26 cellular contexts compared by ENCODE assay signal in genomic region chr2:74706741-74707140, GRCh38. TPM values are rescaled to one million over a fixed set of nuclear protein-coding genes. Genes with fewer than 3 reads are reported as not detected.
DNase-seq lines count a peak whose midpoint lies in the region; ATAC-seq, FAIRE-seq and TF ChIP-seq lines count a peak whose summit lies in the region.
"Had no signal": no experiment of that assay in that cellular context is flagged by ENCODE, and none has a peak within 500 bp of the region (broad histone marks: within the 10 kb centered on the region; RNA-seq: fewer than 3 reads in every experiment).

No MANE protein-coding gene starts in this region.

- TF ChIP-seq CTCF in mucosa of descending colon (IDR thresholded peaks at IDR 0.05): no peak
- no peak for TF ChIP-seq CTCF in progenitor cell of endocrine pancreas (IDR thresholded peaks at IDR 0.05; ENCODE audit: unreplicated experiment)

- no peaks in the 10 kb centered on the region for H3K9me3 Mint-ChIP-seq in progenitor cell of endocrine pancreas (ENCODE audit: low read depth)
- H3K9me3 Mint-ChIP-seq: CD4-positive, alpha-beta T cell; CD8-positive, alpha-beta memory T cell; HFFc6 had no signal

- no peaks in the 10 kb centered on the region for H3K36me3 ChIP-seq in mucosa of descending colon (ENCODE audit: low read depth)
- H3K36me3 ChIP-seq: BE2C; BLaER1 treated with 17β-estradiol and CSF1 and Interleukin-3, amounts not matched to agents 10 nM and 100 nM; HAP-1 had no signal

- intact Hi-C loops in mucosa of descending colon (cut with DNase I, micrococcal nuclease): no loop called here

- H3K4me3 ChIP-seq in mucosa of descending colon: no peak overlapping the region
- H3K4me3 ChIP-seq: A549; BLaER1 treated with 17β-estradiol and CSF1 and Interleukin-3, amounts not matched to agents 10 nM and 100 nM; GM12878; GM23248; HAP-1 had no signal

- FAIRE-seq in H54 (lab: Jason Lieb, UNC): no peak
- FAIRE-seq: A549, D721Med, GM12878, GM19239 had no signal

- DNase-seq in NCI-H82 (lab: John Stamatoyannopoulos, UW) (peak; percentile 15), NCI-H82 treated with DMSO at 0.1 percent for 48 hours (lab: John Stamatoyannopoulos, UW; ENCODE audit: unreplicated experiment) (no peak), mucosa of descending colon (no peak), H54 (ENCODE audit: insufficient read length, low spot score) (no peak), progenitor cell of endocrine pancreas (ENCODE audit: low spot score, unreplicated experiment) (no peak), cerebellar nuclear complex (lab: John Stamatoyannopoulos, UW) (no peak)
- DNase-seq: 8988T; ACHN; AML-193; BE2C; CD4-positive, alpha-beta T cell; CD8-positive, alpha-beta memory T cell; DMS 273 treated with DMSO at 0.1 percent for 48 hours; DND-41; GDM1; GM23248; HFFc6 had no signal

- H3K9me3 ChIP-seq in mucosa of descending colon: no peaks in the 10 kb centered on the region
- H3K9me3 ChIP-seq: A549; BE2C; BLaER1 treated with 17β-estradiol and CSF1 and Interleukin-3, amounts not matched to agents 10 nM and 100 nM; HAP-1 had no signal

- H3K4me1 Mint-ChIP-seq in progenitor cell of endocrine pancreas (ENCODE audit: low read depth): no peaks in the 10 kb centered on the region
- H3K4me1 Mint-ChIP-seq: CD8-positive, alpha-beta memory T cell had no signal

- peaks cover 7% of the 10 kb centered on the region for H3K27me3 Mint-ChIP-seq in progenitor cell of endocrine pancreas
- H3K27me3 Mint-ChIP-seq: CD4-positive, alpha-beta T cell; CD8-positive, alpha-beta memory T cell had no signal

- no peak overlapping the region for H3K4me3 Mint-ChIP-seq in progenitor cell of endocrine pancreas (ENCODE audit: low read depth)
- H3K4me3 Mint-ChIP-seq: CD14-positive monocyte; CD4-positive, alpha-beta T cell; CD8-positive, alpha-beta memory T cell; HFFc6 had no signal

- no peaks in the 10 kb centered on the region for H3K36me3 Mint-ChIP-seq in progenitor cell of endocrine pancreas (ENCODE audit: insufficient read depth)
- H3K36me3 Mint-ChIP-seq: CD14-positive monocyte had no signal

- H3K27ac Mint-ChIP-seq in progenitor cell of endocrine pancreas: no peak overlapping the region
- H3K27ac Mint-ChIP-seq: CD14-positive monocyte; CD4-positive, alpha-beta T cell; HFFc6 had no signal

- TF ChIP-seq POLR2A in H54 (IDR thresholded peaks at IDR 0.05; ENCODE audit: low read depth, low read length): no peak

- H3K4me1 ChIP-seq in mucosa of descending colon (ENCODE audit: low read depth): peaks cover 7% of the 10 kb centered on the region
- H3K4me1 ChIP-seq: A549, BE2C, HAP-1 had no signal

- ATAC-seq in esophagus mucosa: peak; percentile 85
- peak; percentile 77 for ATAC-seq in mucosa of descending colon
- ATAC-seq: A549, GM12878 had no signal

RNA-seq across cellular contexts. Expression of gene SEMA4F, which starts 52.7 kb away (rescaled TPM):
- total RNA-seq in esophagus mucosa (1.4 TPM), mucosa of descending colon (1 to 10 TPM; 3.9 to 5.7 (median 4.4) TPM), progenitor cell of endocrine pancreas (11.5 and 13.4 TPM in 2 replicates)

RNA-seq across cellular contexts. Expression of gene M1AP, which starts 58.6 kb away (rescaled TPM):
- total RNA-seq in esophagus mucosa (1.6 TPM), mucosa of descending colon (under 1 TPM; 0.19 to 0.43 (median 0.31) TPM), progenitor cell of endocrine pancreas (2.5 and 2.6 TPM in 2 replicates)
- total RNA-seq: CD4-positive, alpha-beta T cell; CD8-positive, alpha-beta memory T cell; H4 had no signal
